20 cellular contexts compared by ENCODE assay signal in the genomic region with DNA sequence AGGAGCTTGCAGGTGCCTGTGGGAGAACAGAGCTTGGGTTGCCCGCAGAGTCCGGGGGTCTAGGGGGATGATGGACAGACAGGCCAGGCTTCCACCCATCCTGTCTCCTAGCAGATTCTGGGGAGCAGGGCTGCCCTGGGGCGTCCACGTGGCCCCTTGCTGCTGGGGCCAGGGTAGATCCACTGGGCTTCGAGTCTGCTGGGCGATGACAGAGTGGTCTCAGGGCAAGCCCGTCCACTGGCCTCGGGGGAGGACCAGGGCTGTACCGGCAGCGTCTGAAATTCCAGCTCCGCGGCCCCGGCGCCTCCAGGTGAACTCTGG.
"Had no signal": no experiment of that assay in that cellular context is flagged by ENCODE, and none has a peak within 500 bp of the region (broad histone marks: within the 10 kb centered on the region; RNA-seq: fewer than 3 reads in every experiment).

No MANE protein-coding gene starts in this region.

- H3K9me3 ChIP-seq: neutrophil, suprapubic skin, transverse colon, upper lobe of right lung, uterus had no signal

- H3K36me3 ChIP-seq: neutrophil, suprapubic skin, transverse colon, upper lobe of right lung, uterus had no signal

- FAIRE-seq: frontal cortex, keratinocyte had no signal

- DNase-seq: cortex of kidney; effector memory CD8-positive, alpha-beta T cell; hypothalamus; immature natural killer cell; natural killer cell; stimulated activated CD4-positive, alpha-beta T cell treated with anti-CD3 and anti-CD28 coated beads, Interleukin-12 subunit alpha, Interleukin-12 subunit beta, amount 100 ng/mL, for 4 hours; stimulated activated CD4-positive, alpha-beta T cell treated with anti-CD3 and anti-CD28 coated beads, Interleukin-1b, Interleukin-23, amount 100 ng/mL, for 48 hours; stimulated activated CD4-positive, alpha-beta T cell treated with anti-CD3 and anti-CD28 coated beads, Interleukin-4, amount 100 ng/mL, for 1 hour; stimulated activated naive CD8-positive, alpha-beta T cell treated with anti-CD3 and anti-CD28 coated beads, Interleukin-15, Interleukin-2, amounts not matched to agents 100 U/mL and 50 U/mL, for 24 hours; transverse colon; upper lobe of right lung had no signal

- H3K4me3 ChIP-seq: smooth muscle cell, transverse colon, upper lobe of right lung, uterus had no signal

- H3K27me3 ChIP-seq: transverse colon, upper lobe of right lung, uterus had no signal

- H3K4me2 ChIP-seq: smooth muscle cell had no signal

- H3K9ac ChIP-seq: parathyroid adenoma had no signal

- ATAC-seq: effector memory CD8-positive, alpha-beta T cell; left lobe of liver; natural killer cell; stimulated activated effector memory CD8-positive, alpha-beta T cell treated with anti-CD3 and anti-CD28 coated beads, Interleukin-12 subunit alpha, Interleukin-12 subunit beta, amount 100 ng/mL, for 72 hours; stimulated activated naive CD8-positive, alpha-beta T cell treated with anti-CD3 and anti-CD28 coated beads, Interleukin-15, Interleukin-2, amounts not matched to agents 100 U/mL and 50 U/mL, for 24 hours had no signal

- H3K4me1 ChIP-seq: parathyroid adenoma, transverse colon, upper lobe of right lung, uterus had no signal

- H3K27ac ChIP-seq: neutrophil, parathyroid adenoma, transverse colon, upper lobe of right lung had no signal

- H2AFZ ChIP-seq: parathyroid adenoma had no signal

- H3K79me2 ChIP-seq: parathyroid adenoma had no signal
